Comparison of ENCODE assay signal across 16 cellular contexts in the genomic region with DNA sequence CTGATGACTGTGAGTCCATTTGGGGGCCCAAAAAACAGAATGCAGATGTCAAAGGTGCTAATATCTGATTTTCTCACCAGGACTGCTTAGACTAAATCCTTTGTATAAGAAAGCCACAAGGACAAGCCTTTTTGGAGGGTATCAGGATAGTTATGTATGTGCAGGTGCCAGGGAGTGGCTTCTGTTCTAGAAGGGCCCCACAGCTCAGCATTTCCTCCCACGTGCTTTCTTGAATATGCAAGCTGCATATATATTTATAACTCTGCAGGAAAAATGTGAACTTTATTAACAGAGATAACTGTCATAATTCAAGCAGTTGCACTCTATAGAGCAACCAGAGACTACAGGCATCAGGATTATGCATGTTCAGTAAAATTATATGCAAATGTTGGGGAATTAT.
DNase-seq lines count a peak whose midpoint lies in the region; ATAC-seq and TF ChIP-seq lines count a peak whose summit lies in the region.
"Had no signal": no experiment of that assay in that cellular context is flagged by ENCODE, and none has a peak within 500 bp of the region (broad histone marks: within the 10 kb centered on the region; RNA-seq: fewer than 3 reads in every experiment).

No MANE protein-coding gene starts in this region.

- H3K18ac ChIP-seq in mesenchymal stem cell (ENCODE audit: low read depth in 1 of 2, low read length in 2 of 2) = no peak overlapping the region

- no peaks in the 10 kb centered on the region for H3F3A ChIP-seq in Loucy (ENCODE audit: low read depth)

- H2AK5ac ChIP-seq in mesenchymal stem cell (ENCODE audit: low read length, severe bottlenecking) = peak overlapping the region; percentile 92

- H3K4me2 ChIP-seq in Loucy (ENCODE audit: low read depth, low read length, poor library complexity, severe bottlenecking) (no peak overlapping the region), mesenchymal stem cell (ENCODE audit: low read length, poor library complexity, severe bottlenecking) (no peak overlapping the region)
- H3K4me2 ChIP-seq: A549 had no signal

- H4K8ac ChIP-seq in mesenchymal stem cell (ENCODE audit: low read length) = no peak overlapping the region

- no peaks in the 10 kb centered on the region for H4K20me1 ChIP-seq in Loucy (ENCODE audit: insufficient read depth, low read length, poor library complexity, severe bottlenecking)

- no peaks in the 10 kb centered on the region for H3K4me1 ChIP-seq in Loucy (ENCODE audit: insufficient read depth, low read length, poor library complexity, severe bottlenecking)
- H3K4me1 ChIP-seq in mesenchymal stem cell (ENCODE audit: control insufficient read depth, insufficient read depth, low read depth, low read length) = peaks cover 9% of the 10 kb centered on the region
- H3K4me1 ChIP-seq in thyroid gland = peaks cover 8 to 25% of the 10 kb centered on the region in 2 donors
- no peaks in the 10 kb centered on the region for H3K4me1 ChIP-seq in CD4-positive, alpha-beta memory T cell (ENCODE audit: insufficient read depth, low read length)
- H3K4me1 ChIP-seq: BE2C had no signal

- peak overlapping the region; percentile 19 for H3K27ac ChIP-seq in caudate nucleus (ENCODE audit: low read depth, low read length)
- H3K27ac ChIP-seq in mesenchymal stem cell (ENCODE audit: low read length, poor library complexity, severe bottlenecking) = peak overlapping the region; percentile 69
- H3K27ac ChIP-seq in thyroid gland = peak overlapping the region in 2 of 3 donors; percentile 27 to 96
- H3K27ac ChIP-seq in CD4-positive, alpha-beta memory T cell (ENCODE audit: low read depth, low read length) = no peak overlapping the region
- H3K27ac ChIP-seq: A549, C4-2B had no signal

- peaks cover 0 to 3% (median 0%) of the 10 kb centered on the region in 8 donors for H3K9me3 Mint-ChIP-seq in CD4-positive, alpha-beta memory T cell

- intact Hi-C loops in thyroid gland (cut with DNase I) = no loop called here
- intact Hi-C loops in CD4-positive, alpha-beta memory T cell (cut with micrococcal nuclease) = no loop called here

- peak overlapping the region; percentile 24 for H2BK5ac ChIP-seq in mesenchymal stem cell (ENCODE audit: low read depth, low read length, poor library complexity, severe bottlenecking)

- no peak overlapping the region for H2BK12ac ChIP-seq in mesenchymal stem cell (ENCODE audit: low read length in 2 of 2)

- H3K27me3 ChIP-seq in Loucy (ENCODE audit: insufficient read depth, low read length, poor library complexity, severe bottlenecking) (no peaks in the 10 kb centered on the region), mesenchymal stem cell (ENCODE audit: control insufficient read depth in 1 of 2, insufficient read depth in 1 of 2, low read length in 2 of 2) (no peaks in the 10 kb centered on the region), thyroid gland (no peaks in the 10 kb centered on the region)
- H3K27me3 ChIP-seq in CD4-positive, alpha-beta memory T cell (ENCODE audit: insufficient read depth, low read length) = no peaks in the 10 kb centered on the region
- H3K27me3 ChIP-seq: BE2C had no signal

- CTCF ChIA-PET in CD4-positive, alpha-beta memory T cell (lab: Charles Lee; ENCODE audit: partially characterized antibody) = no interaction called here

- ATAC-seq in HG03108 (IDR thresholded peaks at IDR 0.05; ENCODE audit: unreplicated experiment) (no peak), GM18870 (IDR thresholded peaks at IDR 0.05; ENCODE audit: unreplicated experiment) (no peak)
- ATAC-seq: A549; CD8-positive, alpha-beta T cell; HepG2 had no signal

- H2BK15ac ChIP-seq in mesenchymal stem cell (ENCODE audit: low read depth, poor library complexity, severe bottlenecking) = no peak overlapping the region

- H2AFZ ChIP-seq in Loucy (ENCODE audit: low read length) (peak overlapping the region; percentile 48; the same call in 1 of the 2 replicates), mesenchymal stem cell (ENCODE audit: low read depth, low read length) (no peak overlapping the region)

- no peaks in the 10 kb centered on the region for H3K79me2 ChIP-seq in Loucy (ENCODE audit: insufficient read depth, low read length)

- POLR2A ChIA-PET in CD4-positive, alpha-beta memory T cell (lab: Charles Lee; ENCODE audit: partially characterized antibody) = no interaction called here

- no peak overlapping the region for H3K27ac Mint-ChIP-seq in CD4-positive, alpha-beta memory T cell
- H3K27ac Mint-ChIP-seq: CD8-positive, alpha-beta T cell had no signal

- no peak overlapping the region for H3K4ac ChIP-seq in mesenchymal stem cell (ENCODE audit: low read depth in 1 of 2, low read length in 2 of 2)

- no peak overlapping the region for H3K4me3 Mint-ChIP-seq in CD4-positive, alpha-beta memory T cell
- H3K4me3 Mint-ChIP-seq: CD8-positive, alpha-beta T cell had no signal

- no peak for TF ChIP-seq POLR2A in thyroid gland (IDR thresholded peaks at IDR 0.05)

- H3K14ac ChIP-seq in mesenchymal stem cell (ENCODE audit: low read length in 2 of 2) = no peak overlapping the region

- no peak overlapping the region for H3K23ac ChIP-seq in mesenchymal stem cell (ENCODE audit: low read length in 2 of 2)

- TF ChIP-seq CTCF in Loucy (conservative IDR thresholded peaks at IDR 0.05; ENCODE audit: low read length) = no peak
- no peak for TF ChIP-seq CTCF in thyroid gland (IDR thresholded peaks at IDR 0.05)

- no peaks in the 10 kb centered on the region for H3K79me1 ChIP-seq in mesenchymal stem cell (replicated peaks; ENCODE audit: low read length, poor library complexity, severe bottlenecking)

- H3K4me3 ChIP-seq in Loucy (ENCODE audit: low read length, poor library complexity, severe bottlenecking) (no peak overlapping the region), mesenchymal stem cell (ENCODE audit: insufficient read depth in 1 of 2, low read depth in 1 of 2, low read length in 2 of 2) (no peak overlapping the region), thyroid gland (replicated peaks in 1 of 3) (no peak overlapping the region)
- H3K4me3 ChIP-seq in CD4-positive, alpha-beta memory T cell (ENCODE audit: low read length in 2 of 2) = no peak overlapping the region
- H3K4me3 ChIP-seq: A549 had no signal

- H3K9me2 ChIP-seq in Loucy (replicated peaks; ENCODE audit: low read depth, low read length) = no peaks in the 10 kb centered on the region

- H3K9me3 ChIP-seq in Loucy (ENCODE audit: insufficient read depth, low read depth, low read length) (no peaks in the 10 kb centered on the region), mesenchymal stem cell (ENCODE audit: control insufficient read depth, low read length) (peaks cover 21% of the 10 kb centered on the region), thyroid gland (no peaks in the 10 kb centered on the region)
- no peaks in the 10 kb centered on the region for H3K9me3 ChIP-seq in CD4-positive, alpha-beta memory T cell (ENCODE audit: control insufficient read depth in 1 of 2, low read length in 2 of 2)
- H3K9me3 ChIP-seq: BE2C had no signal

- H3K27me3 Mint-ChIP-seq in CD4-positive, alpha-beta memory T cell = peaks cover 2 to 5% of the 10 kb centered on the region in 2 donors

- H3K9ac ChIP-seq in Loucy (ENCODE audit: low read depth, low read length, poor library complexity, severe bottlenecking) (no peak overlapping the region), mesenchymal stem cell (ENCODE audit: low read length) (no peak overlapping the region)

- peak in 12 of 61 donors; percentile 4 to 75 (median 25) for DNase-seq in caudate nucleus (lab: John Stamatoyannopoulos, UW)
- no peak for DNase-seq in mesenchymal stem cell
- DNase-seq in thyroid gland = no peak
- DNase-seq in CD4-positive, alpha-beta memory T cell = no peak
- DNase-seq: BE2C; CD8-positive, alpha-beta T cell; COR-L47; DMS153; DND-41; GF-D8 had no signal

- H3K4me1 Mint-ChIP-seq in CD4-positive, alpha-beta memory T cell = no peaks in the 10 kb centered on the region

- H2BK120ac ChIP-seq in mesenchymal stem cell (ENCODE audit: low read depth, low read length) = no peak overlapping the region

- H3K36me3 ChIP-seq in Loucy (ENCODE audit: insufficient read depth, low read length) (no peaks in the 10 kb centered on the region), mesenchymal stem cell (ENCODE audit: control insufficient read depth in 1 of 2, insufficient read depth in 2 of 2, low read depth in 1 of 2, low read length in 2 of 2) (no peaks in the 10 kb centered on the region), thyroid gland (no peaks in the 10 kb centered on the region)
- H3K36me3 ChIP-seq in CD4-positive, alpha-beta memory T cell (ENCODE audit: insufficient read depth, low read length) = no peaks in the 10 kb centered on the region
- H3K36me3 ChIP-seq: BE2C had no signal

- H4K91ac ChIP-seq in mesenchymal stem cell (ENCODE audit: low read length) = no peak overlapping the region

- no peaks in the 10 kb centered on the region for H3K36me3 Mint-ChIP-seq in CD4-positive, alpha-beta memory T cell
- H3K36me3 Mint-ChIP-seq: CD8-positive, alpha-beta T cell had no signal

- no CpG with 5 or more reads among the region's 1 CpG for WGBS in mesenchymal stem cell
- 76 to 81% methylated on average over 1 of the region's 1 CpG for WGBS in thyroid gland, 2 donors
